Comparison of ENCODE assay signal across 15 cellular contexts in genomic region chr12:54439096-54439495, GRCh38. TPM values are rescaled to one million over a fixed set of nuclear protein-coding genes. Genes with fewer than 3 reads are reported as not detected.
DNase-seq lines count a peak whose midpoint lies in the region; ATAC-seq, FAIRE-seq and TF ChIP-seq lines count a peak whose summit lies in the region.
"Had no signal": no experiment of that assay in that cellular context is flagged by ENCODE, and none has a peak within 500 bp of the region (broad histone marks: within the 10 kb centered on the region; RNA-seq: fewer than 3 reads in every experiment).

No MANE protein-coding gene starts in this region.

- DNase-seq in PC-3 (no peak), H1 (ENCODE audit: low read depth in 1 of 2, low spot score in 2 of 2) (no peak), mesendoderm (no peak), OCI-M1 (lab: John Stamatoyannopoulos, UW) (no peak), NCI-H1417 treated with DMSO at 0.1 percent for 48 hours (lab: John Stamatoyannopoulos, UW) (no peak), T-cell (no peak), DMS53 (lab: John Stamatoyannopoulos, UW) (no peak)
- DNase-seq: activated CD4-positive, alpha-beta T cell treated with anti-CD3 and anti-CD28 coated beads for 4 hours had no signal

- H2AFZ ChIP-seq in ACC112 (ENCODE audit: low read length, unreplicated experiment), result peak overlapping the region; percentile 46
- peak overlapping the region; percentile 45 for H2AFZ ChIP-seq in PC-3 (ENCODE audit: low read length)
- no peak overlapping the region for H2AFZ ChIP-seq in H1 (ENCODE audit: low read length)

- TF ChIP-seq POLR2A in H1 (IDR thresholded peaks at IDR 0.05; ENCODE audit: control extremely low read depth in 1 of 2, low read depth in 2 of 2, low read length in 2 of 2), result no peak

- H3K27me3 Mint-ChIP-seq in T-cell, result no peaks in the 10 kb centered on the region

- H3K9me2 ChIP-seq in PC-3 (replicated peaks; ENCODE audit: low read length), result no peaks in the 10 kb centered on the region

- H3K4me1 Mint-ChIP-seq in T-cell, result peaks cover 3 to 12% (median 4%) of the 10 kb centered on the region in 3 donors

- H3K27me3 ChIP-seq in ACC112 (ENCODE audit: insufficient read depth, low read length) (no peaks in the 10 kb centered on the region), PC-3 (ENCODE audit: low read length) (peaks cover 9% of the 10 kb centered on the region; the same call in 1 of the 2 replicates), H1 (replicated peaks in 1 of 4; ENCODE audit: control insufficient read depth in 3 of 4, extremely low read depth in 1 of 4, insufficient read depth in 3 of 4, low read length in 3 of 4) (peaks cover 0 to 10% (median 4%) of the 10 kb centered on the region in 4 experiments; a peak in 4 of 7 replicates), mesendoderm (ENCODE audit: insufficient read depth, low read length, poor library complexity) (no peaks in the 10 kb centered on the region)

- no peak overlapping the region for H3K4me3 ChIP-seq in ACC112 (ENCODE audit: low read depth, low read length)
- no peak overlapping the region for H3K4me3 ChIP-seq in PC-3 (ENCODE audit: low read length)
- no peak overlapping the region for H3K4me3 ChIP-seq in H1 (ENCODE audit: extremely low read depth in 1 of 4, insufficient read depth in 2 of 4, low read depth in 3 of 4, low read length in 4 of 4)
- no peak overlapping the region for H3K4me3 ChIP-seq in mesendoderm (ENCODE audit: low read length)

- H2BK20ac ChIP-seq in H1 (ENCODE audit: low read length), result no peak overlapping the region

- H3K4me2 ChIP-seq in PC-3 (ENCODE audit: low read length) (no peak overlapping the region), H1 (ENCODE audit: insufficient read depth in 1 of 2, low read depth in 2 of 2, low read length in 2 of 2) (no peak overlapping the region), mesendoderm (ENCODE audit: low read length) (no peak overlapping the region)

- H4K20me1 ChIP-seq in PC-3 (ENCODE audit: low read length), result no peaks in the 10 kb centered on the region
- no peaks in the 10 kb centered on the region for H4K20me1 ChIP-seq in H1 (replicated peaks in 1 of 2; ENCODE audit: control insufficient read depth in 1 of 2, insufficient read depth in 2 of 2, low read length in 2 of 2)

- H2BK120ac ChIP-seq in H1 (replicated peaks; ENCODE audit: low read depth, low read length) (no peak overlapping the region), mesendoderm (ENCODE audit: low read depth, low read length) (no peak overlapping the region)

- H2BK15ac ChIP-seq in H1 (ENCODE audit: low read length) (no peak overlapping the region), mesendoderm (replicated peaks; ENCODE audit: low read depth) (no peak overlapping the region)

- no peak overlapping the region for H2BK12ac ChIP-seq in H1 (ENCODE audit: low read depth, low read length)

- H2AK5ac ChIP-seq in H1 (ENCODE audit: low read depth, low read length) (no peak overlapping the region), mesendoderm (ENCODE audit: low read length) (peak overlapping the region; percentile 96)

- TF ChIP-seq EP300 in H1 (IDR thresholded peaks at IDR 0.05; ENCODE audit: borderline replicate concordance in 1 of 2, low read depth in 2 of 2, low read length in 2 of 2), result no peak

- H2BK5ac ChIP-seq in H1 (ENCODE audit: low read depth, low read length) (no peak overlapping the region), mesendoderm (ENCODE audit: low read length) (peak overlapping the region; percentile 19)

- no peak overlapping the region for H4K91ac ChIP-seq in H1 (replicated peaks; ENCODE audit: insufficient read length, low read length)

- no peaks in the 10 kb centered on the region for H3K9me3 Mint-ChIP-seq in T-cell
- H3K9me3 Mint-ChIP-seq: nephron; stimulated activated memory B cell treated with anti-CD40 and anti-IgM and Interleukin-4, amounts not matched to agents 10 μg/mL and 1 μg/mL and 100 μg/mL, for 72 hours had no signal

- 100% methylated on average over 1 of the region's 1 CpG; no CpG with 5 or more reads in 1 of the 2 experiments for WGBS in H1 (ENCODE audit: extremely low coverage in 1 of 2, insufficient coverage in 1 of 2, insufficient read length in 1 of 2, insufficient replicate concordance in 2 of 2, low coverage in 1 of 2, low lambda C conversion rate in 2 of 2, missing lambda C conversion rate in 1 of 2), 2 experiments
- WGBS in mesendoderm (ENCODE audit: extremely low coverage, insufficient coverage, low lambda C conversion rate), result no CpG with 5 or more reads among the region's 1 CpG

- no peak for FAIRE-seq in H1 (lab: Jason Lieb, UNC)
- FAIRE-seq: colon had no signal

- H3K27ac Mint-ChIP-seq in T-cell, result no peak overlapping the region
- H3K27ac Mint-ChIP-seq: stimulated activated memory B cell treated with anti-CD40 and anti-IgM and Interleukin-4, amounts not matched to agents 10 μg/mL and 1 μg/mL and 100 μg/mL, for 72 hours had no signal

- H3K23me2 ChIP-seq in H1 (ENCODE audit: low read depth, low read length), result no peaks in the 10 kb centered on the region

- H3K4me1 ChIP-seq in ACC112 (ENCODE audit: control insufficient read depth, insufficient read depth, low read length, unreplicated experiment), result peaks cover 12% of the 10 kb centered on the region
- H3K4me1 ChIP-seq in PC-3 (ENCODE audit: insufficient read depth, low read length), result peaks cover 20% of the 10 kb centered on the region; the same call in 1 of the 2 replicates
- H3K4me1 ChIP-seq in H1 (replicated peaks in 1 of 4; ENCODE audit: control insufficient read depth in 3 of 4, insufficient read depth in 4 of 4, low read length in 3 of 4), result no peaks in the 10 kb centered on the region
- H3K4me1 ChIP-seq in mesendoderm (ENCODE audit: control insufficient read depth, low read depth, low read length), result peaks cover 4% of the 10 kb centered on the region

- intact Hi-C loops in PC-3 (cut with micrococcal nuclease), result loop anchor here (1.0 kb wide), 2 partner anchors 40 to 45 kb away; no protein-coding TSS in a partner anchor

- H3K14ac ChIP-seq in H1 (ENCODE audit: insufficient read length), result peak overlapping the region; percentile 63

- ATAC-seq in PC-3 (no peak), T-cell (replicated peaks in 1 of 4) (no peak)

- H3K79me2 ChIP-seq in ACC112 (ENCODE audit: control insufficient read depth, insufficient read depth, low read length, unreplicated experiment), result no peaks in the 10 kb centered on the region
- H3K79me2 ChIP-seq in PC-3 (ENCODE audit: low read length), result no peaks in the 10 kb centered on the region
- H3K79me2 ChIP-seq in H1 (ENCODE audit: control insufficient read depth in 1 of 2, insufficient read depth in 2 of 2, low read length in 2 of 2), result no peaks in the 10 kb centered on the region
- no peaks in the 10 kb centered on the region for H3K79me2 ChIP-seq in mesendoderm (ENCODE audit: control insufficient read depth, insufficient read depth, low read length)

- no peak overlapping the region for H3K4me3 Mint-ChIP-seq in T-cell
- H3K4me3 Mint-ChIP-seq: nephron; stimulated activated memory B cell treated with anti-CD40 and anti-IgM and Interleukin-4, amounts not matched to agents 10 μg/mL and 1 μg/mL and 100 μg/mL, for 72 hours had no signal

- no peak overlapping the region for H4K8ac ChIP-seq in H1 (ENCODE audit: extremely low read depth, insufficient read depth, low read length)
- H4K8ac ChIP-seq in mesendoderm (ENCODE audit: low read depth, low read length), result no peak overlapping the region

- no peak overlapping the region for H3K56ac ChIP-seq in H1 (replicated peaks; ENCODE audit: insufficient read length, low read depth, low read length)
- peak overlapping the region; percentile 85 for H3K56ac ChIP-seq in mesendoderm (ENCODE audit: low read length)

- TF ChIP-seq CTCF in PC-3 (conservative IDR thresholded peaks at IDR 0.05; ENCODE audit: low read depth, low read length) (no peak), H1 (IDR thresholded peaks at IDR 0.05; ENCODE audit: control extremely low read depth in 1 of 3, insufficient read depth in 1 of 3, low read depth in 1 of 3, low read length in 3 of 3) (no peak)

- BruUV-seq in PC-3 (replicated peaks; lab: Mats Ljungman, UMichigan), result no TSS peak

- no peaks in the 10 kb centered on the region for H3K36me3 Mint-ChIP-seq in T-cell
- H3K36me3 Mint-ChIP-seq: stimulated activated memory B cell treated with anti-CD40 and anti-IgM and Interleukin-4, amounts not matched to agents 10 μg/mL and 1 μg/mL and 100 μg/mL, for 72 hours had no signal

- H3K23ac ChIP-seq in H1 (ENCODE audit: insufficient read length), result no peak overlapping the region
- no peak overlapping the region for H3K23ac ChIP-seq in mesendoderm (ENCODE audit: low read length)

- no peaks in the 10 kb centered on the region for H3K79me1 ChIP-seq in H1 (ENCODE audit: low read depth, low read length)
- H3K79me1 ChIP-seq in mesendoderm (ENCODE audit: low read length), result no peaks in the 10 kb centered on the region

- H3K27ac ChIP-seq in ACC112 (ENCODE audit: low read depth, low read length) (0 out of 2 replicates have a peak overlapping the region, but pooled peaks have one; percentile 12), PC-3 (ENCODE audit: low read length) (no peak overlapping the region), H1 (ENCODE audit: low read depth, low read length) (no peak overlapping the region), mesendoderm (ENCODE audit: low read depth, low read length) (no peak overlapping the region)
- H3K27ac ChIP-seq: RWPE1 had no signal

- CTCF ChIA-PET in PC-3 (lab: Charles Lee) (interaction anchor here (0.5 to 4.2 kb wide), 5 partner anchors 39 to 435 kb away, joined by 3 to 101 read pairs (median 4); no protein-coding TSS in a partner anchor), H1 (lab: Charles Lee; ENCODE audit: partially characterized antibody) (interaction anchor here (0.6 to 26.1 kb wide), 25 partner anchors 11 to 1294 kb away, joined by 3 to 742 read pairs (median 4); partner anchors contain the start of genes ITGA5 and ZNF385A), T-cell (lab: Charles Lee) (interaction anchor here (0.6 to 6.2 kb wide), 26 partner anchors 10 to 175 kb away, joined by 3 to 174 read pairs (median 4); partner anchors contain the start of gene ZNF385A (in 1 of the 2))

- H3K9me3 ChIP-seq in PC-3 (ENCODE audit: low read length), result no peaks in the 10 kb centered on the region
- no peaks in the 10 kb centered on the region for H3K9me3 ChIP-seq in H1 (ENCODE audit: insufficient read depth in 2 of 2, low read depth in 1 of 2, low read length in 1 of 2)

- no peaks in the 10 kb centered on the region for H3F3A ChIP-seq in PC-3 (ENCODE audit: low read length, unreplicated experiment)

- H3K9ac ChIP-seq in PC-3 (ENCODE audit: low read length), result no peak overlapping the region
- H3K9ac ChIP-seq in H1 (replicated peaks in 1 of 4; ENCODE audit: extremely low read depth in 1 of 4, low read depth in 3 of 4, low read length in 3 of 4), result no peak overlapping the region
- H3K9ac ChIP-seq in mesendoderm (ENCODE audit: low read length), result peak overlapping the region; percentile 54

- POLR2A ChIA-PET in PC-3 (lab: Charles Lee; ENCODE audit: unreplicated experiment) (no interaction called here), H1 (lab: Charles Lee; ENCODE audit: partially characterized antibody) (interaction anchor here (1.0 to 1.3 kb wide), 6 partner anchors 18 to 153 kb away, joined by 3 to 10 read pairs (median 3); no protein-coding TSS in a partner anchor), T-cell (lab: Charles Lee) (interaction anchor here (0.5 to 1.8 kb wide), 3 partner anchors 23 to 1669 kb away, joined by 3 to 5 read pairs (median 4); no protein-coding TSS in a partner anchor)

- TF ChIP-seq RAD21 in H1 (IDR thresholded peaks at IDR 0.05 in 1 of 2, conservative IDR thresholded peaks at IDR 0.05 in 1 of 2; ENCODE audit: low read depth in 2 of 2, low read length in 2 of 2), result no peak

- no peak overlapping the region for H3K18ac ChIP-seq in H1 (ENCODE audit: extremely low read depth, low read length)
- no peak overlapping the region for H3K18ac ChIP-seq in mesendoderm (ENCODE audit: low read length)

- no peak overlapping the region for H3K4ac ChIP-seq in H1 (replicated peaks; ENCODE audit: insufficient read length, low read depth, low read length)
- no peak overlapping the region for H3K4ac ChIP-seq in mesendoderm (ENCODE audit: low read depth, low read length)

- H4K5ac ChIP-seq in H1 (ENCODE audit: insufficient read length, low read depth, low read length) (no peak overlapping the region), mesendoderm (ENCODE audit: low read length) (no peak overlapping the region)

- H3K36me3 ChIP-seq in ACC112 (ENCODE audit: insufficient read depth, low read length) (no peaks in the 10 kb centered on the region), PC-3 (ENCODE audit: low read depth, low read length) (no peaks in the 10 kb centered on the region), H1 (ENCODE audit: control insufficient read depth in 2 of 4, insufficient read depth in 4 of 4, low read length in 3 of 4) (no peaks in the 10 kb centered on the region), mesendoderm (ENCODE audit: control insufficient read depth, insufficient read depth, low read length) (no peaks in the 10 kb centered on the region)

RNA-seq across cellular contexts. Expression of gene ITGA5, which starts 20.0 kb away (rescaled TPM):
- total RNA-seq in PC-3 (2014; rRNA removed) (35.9 and 38.2 TPM in 2 replicates), T-cell (100 to 1,000 TPM in 3 of 5 donors, 10 to 100 TPM in 2; 58.6 to 183 (median 169) TPM)
- total RNA-seq in H1 (2021; fragmentation: NEBNext Ultra II Directional; extraction: Animal tissue kit (Norgen Biotek cat#: 25700)), result 19.0 and 19.4 TPM in 2 replicates
- 11.6 and 17.7 TPM in 2 replicates for polyA plus RNA-seq in H1 (2011; rRNA removed)
- 10.9 TPM for polyA plus RNA-seq in H1 (2011; cell fraction: cytosol; rRNA removed)
- 47.4 TPM for polyA plus RNA-seq in H1 (2011; cell fraction: nucleus; rRNA removed)
- polyA plus RNA-seq in H1 (2012, experiment 1 of 2), result 10.4 to 19.6 TPM (median 18.1 TPM) in 4 replicates
- 20.3 TPM for polyA plus RNA-seq in H1 (2012, experiment 2 of 2)
- polyA plus RNA-seq in H1 (2013, experiment 1 of 2), result 34.1 TPM
- 32.9 TPM for polyA plus RNA-seq in H1 (2013, experiment 2 of 2)
- 24.0 and 36.9 TPM in 2 replicates for polyA minus RNA-seq in H1 (2011; rRNA and poly(A)+ RNA removed)
- polyA minus RNA-seq in H1 (2011; cell fraction: cytosol; rRNA and poly(A)+ RNA removed), result 17.8 TPM
- polyA minus RNA-seq in H1 (2011; cell fraction: nucleus; rRNA and poly(A)+ RNA removed), result 22.4 TPM
- 39.8 TPM for polyA plus RNA-seq in mesendoderm (2013, experiment 1 of 2)
- polyA plus RNA-seq in mesendoderm (2013, experiment 2 of 2), result 35.6 TPM

RNA-seq across cellular contexts. Expression of gene GTSF1, which starts 34.3 kb away (rescaled TPM):
- total RNA-seq in PC-3 (2014; rRNA removed) (not detected in 2 replicates), T-cell (1 to 10 TPM; 2.5 to 7.3 (median 3.7) TPM)
- total RNA-seq in H1 (2021; fragmentation: NEBNext Ultra II Directional; extraction: Animal tissue kit (Norgen Biotek cat#: 25700)), result 0.50 and 1.1 TPM in 2 replicates
- 0.14 and 0.32 TPM in 2 replicates for polyA plus RNA-seq in H1 (2011; rRNA removed)
- 0.61 TPM for polyA plus RNA-seq in H1 (2011; cell fraction: cytosol; rRNA removed)
- 0.40 TPM for polyA plus RNA-seq in H1 (2011; cell fraction: nucleus; rRNA removed)
- 0.43 to 0.61 TPM in 2 of 4 replicates, not detected in the others for polyA plus RNA-seq in H1 (2012, experiment 1 of 2)
- 0.98 TPM for polyA plus RNA-seq in H1 (2012, experiment 2 of 2)
- polyA plus RNA-seq in H1 (2013, experiment 1 of 2), result 1.0 TPM
- 0.88 TPM for polyA plus RNA-seq in H1 (2013, experiment 2 of 2)
- polyA minus RNA-seq in H1 (2011; rRNA and poly(A)+ RNA removed), result 0.51 TPM in 1 of 2 replicates, not detected in the other
- not detected for polyA minus RNA-seq in H1 (2011; cell fraction: cytosol; rRNA and poly(A)+ RNA removed)
- not detected for polyA minus RNA-seq in H1 (2011; cell fraction: nucleus; rRNA and poly(A)+ RNA removed)
- 2.7 TPM for polyA plus RNA-seq in mesendoderm (2013, experiment 1 of 2)
- 2.8 TPM for polyA plus RNA-seq in mesendoderm (2013, experiment 2 of 2)
- total RNA-seq: epithelial cell of proximal tubule had no signal
- polyA plus RNA-seq: AG04450 had no signal

RNA-seq across cellular contexts. Expression of gene ZNF385A, which starts 54.6 kb away (rescaled TPM):
- total RNA-seq in PC-3 (2014; rRNA removed), result 1.8 and 5.0 TPM in 2 replicates
- 12.1 and 14.3 TPM in 2 replicates for total RNA-seq in H1 (2021; fragmentation: NEBNext Ultra II Directional; extraction: Animal tissue kit (Norgen Biotek cat#: 25700))
- 5.2 and 7.7 TPM in 2 replicates for polyA plus RNA-seq in H1 (2011; rRNA removed)
- 3.5 TPM for polyA plus RNA-seq in H1 (2011; cell fraction: cytosol; rRNA removed)
- 10.4 TPM for polyA plus RNA-seq in H1 (2011; cell fraction: nucleus; rRNA removed)
- polyA plus RNA-seq in H1 (2012, experiment 1 of 2), result 9.1 to 19.2 TPM (median 17.6 TPM) in 4 replicates
- 12.4 TPM for polyA plus RNA-seq in H1 (2012, experiment 2 of 2)
- 10.8 TPM for polyA plus RNA-seq in H1 (2013, experiment 1 of 2)
- 11.0 TPM for polyA plus RNA-seq in H1 (2013, experiment 2 of 2)
- polyA minus RNA-seq in H1 (2011; rRNA and poly(A)+ RNA removed), result 2.5 and 5.9 TPM in 2 replicates
- 7.3 TPM for polyA minus RNA-seq in H1 (2011; cell fraction: cytosol; rRNA and poly(A)+ RNA removed)
- 6.9 TPM for polyA minus RNA-seq in H1 (2011; cell fraction: nucleus; rRNA and poly(A)+ RNA removed)
- polyA plus RNA-seq in mesendoderm (2013, experiment 1 of 2), result 6.6 TPM
- 6.0 TPM for polyA plus RNA-seq in mesendoderm (2013, experiment 2 of 2)
- total RNA-seq in T-cell, result 1 to 10 TPM in 4 of 5 donors, under 1 TPM in 1; 0.90 to 2.7 (median 1.2) TPM

RNA-seq across cellular contexts. Expression of gene NCKAP1L, which starts 58.5 kb away (rescaled TPM):
- not detected in 2 replicates for total RNA-seq in PC-3 (2014; rRNA removed)
- total RNA-seq in H1 (2021; fragmentation: NEBNext Ultra II Directional; extraction: Animal tissue kit (Norgen Biotek cat#: 25700)), result not detected in 2 replicates
- polyA plus RNA-seq in H1 (2011; rRNA removed), result 0.02 TPM in 1 of 2 replicates, not detected in the other
- 0.13 TPM for polyA plus RNA-seq in H1 (2011; cell fraction: cytosol; rRNA removed)
- not detected for polyA plus RNA-seq in H1 (2011; cell fraction: nucleus; rRNA removed)
- 0.03 to 0.09 TPM in 2 of 4 replicates, not detected in the others for polyA plus RNA-seq in H1 (2012, experiment 1 of 2)
- not detected for polyA plus RNA-seq in H1 (2012, experiment 2 of 2)
- polyA plus RNA-seq in H1 (2013, experiment 1 of 2), result 0.04 TPM
- 0.02 TPM for polyA plus RNA-seq in H1 (2013, experiment 2 of 2)
- polyA minus RNA-seq in H1 (2011; rRNA and poly(A)+ RNA removed), result 0.06 and 0.37 TPM in 2 replicates
- not detected for polyA minus RNA-seq in H1 (2011; cell fraction: cytosol; rRNA and poly(A)+ RNA removed)
- 0.90 TPM for polyA minus RNA-seq in H1 (2011; cell fraction: nucleus; rRNA and poly(A)+ RNA removed)
- 0.06 TPM for polyA plus RNA-seq in mesendoderm (2013, experiment 1 of 2)
- polyA plus RNA-seq in mesendoderm (2013, experiment 2 of 2), result 0.04 TPM
- total RNA-seq in T-cell, result 100 to 1,000 TPM; 107 to 138 (median 126) TPM
- total RNA-seq: epithelial cell of proximal tubule had no signal
- polyA plus RNA-seq: AG04450 had no signal
